ENCODE assay signal across 1 cellular context in the genomic region with DNA sequence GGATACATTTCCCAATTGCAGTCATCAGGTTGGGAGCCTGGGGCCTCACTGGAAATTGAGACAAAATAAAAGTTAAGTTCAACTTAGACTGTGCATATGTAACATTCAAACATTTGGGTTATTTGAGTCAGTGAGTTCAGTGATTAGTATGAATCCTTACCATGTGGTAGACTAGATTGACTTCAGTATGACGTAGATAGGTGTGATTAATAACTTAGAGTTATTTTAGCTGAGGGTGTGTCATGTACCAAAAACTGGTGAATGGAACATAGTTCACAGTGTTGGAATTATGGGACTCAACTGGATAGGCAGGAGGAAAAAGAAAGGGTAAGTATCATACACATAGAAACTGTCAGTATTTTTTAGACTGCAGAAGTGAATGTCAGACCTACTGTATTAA.
TF ChIP-seq lines count a peak whose summit lies in the region.

No MANE protein-coding gene starts in this region.

TF ChIP-seq in IMR-90, 13 proteins besides CTCF, POLR2A, EP300 and RAD21:
- no peak for TF ChIP-seq CEBPB (IDR thresholded peaks at IDR 0.05; ENCODE audit: low read depth, low read length)
- TF ChIP-seq BHLHE40 (IDR thresholded peaks at IDR 0.05; ENCODE audit: low read depth, low read length): no peak
- no peak for TF ChIP-seq MAFK (IDR thresholded peaks at IDR 0.05; ENCODE audit: low read depth, low read length)
- TF ChIP-seq, protein P1, sequence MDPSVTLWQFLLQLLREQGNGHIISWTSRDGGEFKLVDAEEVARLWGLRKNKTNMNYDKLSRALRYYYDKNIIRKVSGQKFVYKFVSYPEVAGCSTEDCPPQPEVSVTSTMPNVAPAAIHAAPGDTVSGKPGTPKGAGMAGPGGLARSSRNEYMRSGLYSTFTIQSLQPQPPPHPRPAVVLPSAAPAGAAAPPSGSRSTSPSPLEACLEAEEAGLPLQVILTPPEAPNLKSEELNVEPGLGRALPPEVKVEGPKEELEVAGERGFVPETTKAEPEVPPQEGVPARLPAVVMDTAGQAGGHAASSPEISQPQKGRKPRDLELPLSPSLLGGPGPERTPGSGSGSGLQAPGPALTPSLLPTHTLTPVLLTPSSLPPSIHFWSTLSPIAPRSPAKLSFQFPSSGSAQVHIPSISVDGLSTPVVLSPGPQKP (IDR thresholded peaks at IDR 0.05; ENCODE audit: borderline replicate concordance, low read depth, low read length): no peak
- TF ChIP-seq SMC3 (IDR thresholded peaks at IDR 0.05; ENCODE audit: low read depth, low read length): no peak
- TF ChIP-seq, protein P2, sequence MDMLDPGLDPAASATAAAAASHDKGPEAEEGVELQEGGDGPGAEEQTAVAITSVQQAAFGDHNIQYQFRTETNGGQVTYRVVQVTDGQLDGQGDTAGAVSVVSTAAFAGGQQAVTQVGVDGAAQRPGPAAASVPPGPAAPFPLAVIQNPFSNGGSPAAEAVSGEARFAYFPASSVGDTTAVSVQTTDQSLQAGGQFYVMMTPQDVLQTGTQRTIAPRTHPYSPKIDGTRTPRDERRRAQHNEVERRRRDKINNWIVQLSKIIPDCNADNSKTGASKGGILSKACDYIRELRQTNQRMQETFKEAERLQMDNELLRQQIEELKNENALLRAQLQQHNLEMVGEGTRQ (IDR thresholded peaks at IDR 0.05; ENCODE audit: low read depth, low read length): no peak
- no peak for TF ChIP-seq RFX5 (IDR thresholded peaks at IDR 0.05; ENCODE audit: low read depth, low read length)
- no peak for TF ChIP-seq MAZ (IDR thresholded peaks at IDR 0.05; ENCODE audit: borderline replicate concordance, low read depth, low read length)
- no peak for TF ChIP-seq CHD1 (IDR thresholded peaks at IDR 0.05; ENCODE audit: low read depth, low read length)
- TF ChIP-seq RCOR1 (IDR thresholded peaks at IDR 0.05; ENCODE audit: insufficient replicate concordance, low read length): no peak
- no peak for TF ChIP-seq FOS (IDR thresholded peaks at IDR 0.05; ENCODE audit: low read depth, low read length)
- TF ChIP-seq NFE2L2 (IDR thresholded peaks at IDR 0.05; ENCODE audit: low read depth, low read length): no peak
- TF ChIP-seq MXI1 (IDR thresholded peaks at IDR 0.05; ENCODE audit: borderline replicate concordance, low read depth, low read length): no peak
